ENCODE assay signal across 12 cellular contexts in the genomic region with DNA sequence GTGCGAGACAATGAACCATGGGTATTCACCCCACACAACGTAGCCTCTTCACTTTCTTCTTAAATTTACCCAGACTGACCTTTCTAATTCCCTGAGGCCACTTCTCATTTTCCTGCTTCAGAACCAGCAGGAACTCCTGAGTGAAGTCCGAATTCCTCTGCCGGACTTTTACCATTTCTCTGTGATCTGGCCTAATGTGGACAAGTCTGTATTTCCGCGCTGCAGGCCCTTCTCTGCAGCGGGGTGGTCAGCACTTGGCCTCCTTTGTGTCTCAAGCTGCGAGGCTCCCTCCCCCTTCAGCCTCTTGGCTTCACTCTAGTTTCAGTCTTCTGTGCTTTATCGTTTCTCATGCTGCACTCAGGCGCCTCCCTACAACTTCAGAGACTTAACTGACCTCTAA. TPM values are rescaled to one million over a fixed set of nuclear protein-coding genes. Genes with fewer than 3 reads are reported as not detected.
A peak's percentile ranks its signal among the peaks of the same experiment; 100 is the strongest.
DNase-seq lines count a peak whose midpoint lies in the region; ATAC-seq, FAIRE-seq and TF ChIP-seq lines count a peak whose summit lies in the region.
"Had no signal": no experiment of that assay in that cellular context is flagged by ENCODE, and none has a peak within 500 bp of the region (broad histone marks: within the 10 kb centered on the region; RNA-seq: fewer than 3 reads in every experiment).

No MANE protein-coding gene starts in this region.

- WGBS in testis, 2 donors, result 50 to 64% methylated on average over 10 of the region's 10 CpGs
- 53 to 81% methylated on average over 4 to 10 of the region's 10 CpGs for WGBS in gastroesophageal sphincter (ENCODE audit: low coverage in 1 of 2), 2 donors

- TF ChIP-seq EP300 in gastroesophageal sphincter (IDR thresholded peaks at IDR 0.05), result no peak

- H3K36me3 ChIP-seq in left ventricle myocardium inferior (no peaks in the 10 kb centered on the region), testis (ENCODE audit: low read depth, missing control alignments) (no peaks in the 10 kb centered on the region), gastroesophageal sphincter (no peaks in the 10 kb centered on the region), brain microvascular endothelial cell (replicated peaks) (no peaks in the 10 kb centered on the region)
- H3K36me3 ChIP-seq: breast epithelium had no signal

- ATAC-seq in HG02852 (IDR thresholded peaks at IDR 0.05; ENCODE audit: unreplicated experiment) (peak; percentile 41), gastroesophageal sphincter (no peak)
- ATAC-seq: activated CD4-positive, alpha-beta T cell treated with anti-CD3 and anti-CD28 coated beads for 36 hours; activated T-helper 17 cell treated with anti-CD3 and anti-CD28 coated beads, Interleukin-2, amount 50 U/mL, for 72 hours had no signal

- H3K4me1 ChIP-seq in left ventricle myocardium inferior (peaks cover 14% of the 10 kb centered on the region), testis (peaks cover 7% of the 10 kb centered on the region), gastroesophageal sphincter (no peaks in the 10 kb centered on the region)
- H3K4me1 ChIP-seq: breast epithelium had no signal

- no peak for TF ChIP-seq CTCF in left ventricle myocardium inferior (IDR thresholded peaks at IDR 0.05; ENCODE audit: borderline replicate concordance)
- TF ChIP-seq CTCF in testis (IDR thresholded peaks at IDR 0.05), result no peak
- TF ChIP-seq CTCF in gastroesophageal sphincter (IDR thresholded peaks at IDR 0.05), result no peak
- no peak for TF ChIP-seq CTCF in brain microvascular endothelial cell (IDR thresholded peaks at IDR 0.05; ENCODE audit: low read depth, low read length, missing control alignments)

- H3K27ac ChIP-seq in left ventricle myocardium inferior (replicated peaks) (peak overlapping the region; percentile 16), testis (no peak overlapping the region), gastroesophageal sphincter (no peak overlapping the region), brain microvascular endothelial cell (no peak overlapping the region)
- H3K27ac ChIP-seq: breast epithelium, epithelial cell of prostate had no signal

- H3K27me3 ChIP-seq in left ventricle myocardium inferior (ENCODE audit: low read depth) (no peaks in the 10 kb centered on the region), testis (no peaks in the 10 kb centered on the region), gastroesophageal sphincter (no peaks in the 10 kb centered on the region), brain microvascular endothelial cell (replicated peaks) (no peaks in the 10 kb centered on the region)
- H3K27me3 ChIP-seq: breast epithelium had no signal

- in situ Hi-C loops in brain microvascular endothelial cell (cut with HindIII; ENCODE audit: low pct_ligation_motif_present, low sequenced_read_pairs), result no loop called here

- DNase-seq in SK-N-DZ (ENCODE audit: low spot score), result peak; percentile 55
- DNase-seq in left ventricle myocardium inferior, result no peak
- peak; percentile 46 for DNase-seq in testis
- no peak for DNase-seq in brain microvascular endothelial cell
- DNase-seq in RCC 7860 (ENCODE audit: low spot score), result no peak
- DNase-seq: activated CD4-positive, alpha-beta T cell treated with anti-CD3 and anti-CD28 coated beads for 36 hours; NCI-H1105 had no signal

- no peak for FAIRE-seq in RCC 7860 (lab: Jason Lieb, UNC)

- intact Hi-C loops in left ventricle myocardium inferior (cut with micrococcal nuclease) (no loop called here), testis (cut with DNase I; ENCODE audit: low total_unique reads) (no loop called here)

- H3K4me3 ChIP-seq in left ventricle myocardium inferior (no peak overlapping the region), testis (no peak overlapping the region), gastroesophageal sphincter (no peak overlapping the region), brain microvascular endothelial cell (ENCODE audit: low read depth, low read length) (no peak overlapping the region)
- H3K4me3 ChIP-seq: breast epithelium had no signal

- TF ChIP-seq POLR2A in testis (IDR thresholded peaks at IDR 0.05), result no peak
- no peak for TF ChIP-seq POLR2A in gastroesophageal sphincter (IDR thresholded peaks at IDR 0.05)

- H3K9me3 ChIP-seq in left ventricle myocardium inferior (replicated peaks), result no peaks in the 10 kb centered on the region
- H3K9me3 ChIP-seq in testis, result no peaks in the 10 kb centered on the region
- H3K9me3 ChIP-seq in gastroesophageal sphincter, result no peaks in the 10 kb centered on the region
- H3K9me3 ChIP-seq: breast epithelium had no signal

RNA-seq across cellular contexts. Expression of gene CTBS, which starts 9.4 kb away (rescaled TPM):
- polyA plus RNA-seq in SK-N-DZ (2014; cell fraction: cytosol; rRNA removed), result 6.8 and 7.5 TPM in 2 replicates
- 2.8 and 3.4 TPM in 2 replicates for polyA plus RNA-seq in SK-N-DZ (2014; cell fraction: nucleus; rRNA removed)
- total RNA-seq in left ventricle myocardium inferior, result 6.2 TPM
- total RNA-seq in testis, result 10 to 100 TPM in 1 of 2 donors, 1 to 10 TPM in 1; 9.9 to 17.8 TPM
- 12.9 TPM for polyA plus RNA-seq in testis (ENCODE audit: insufficient read depth, low read depth, low replicate concordance)
- 10 to 100 TPM in 3 of 4 donors, 1 to 10 TPM in 1; 6.9 to 17.0 (median 12.2) TPM for total RNA-seq in gastroesophageal sphincter

Comparison
In these comparisons a context has a peak if more than half of its experiments do, and no peak if none do; other contexts are left out.
1. DNase-seq: peak in SK-N-DZ (single experiment) and testis (single experiment); none in left ventricle myocardium inferior (single experiment), brain microvascular endothelial cell (single experiment) and RCC 7860 (single experiment).